In genomic region chr20:54119744-54120143, GRCh38 we compare ENCODE assay signal across 26 cellular contexts. TPM values are rescaled to one million over a fixed set of nuclear protein-coding genes. Genes with fewer than 3 reads are reported as not detected.
"Had no signal": no experiment of that assay in that cellular context is flagged by ENCODE, and none has a peak within 500 bp of the region (broad histone marks: within the 10 kb centered on the region; RNA-seq: fewer than 3 reads in every experiment).

No MANE protein-coding gene starts in this region.

- H3K27me3 ChIP-seq: hepatocyte, neural progenitor cell, neutrophil, ovary, sigmoid colon, spleen, suprapubic skin, tibial artery, uterus had no signal

- H3K36me3 ChIP-seq: left ventricle myocardium inferior, neural progenitor cell, neutrophil, ovary, prostate gland, sigmoid colon, spleen, suprapubic skin, thoracic aorta, tibial artery, uterus had no signal

- H3K79me2 ChIP-seq: hepatocyte had no signal

- H3K9ac ChIP-seq: neural progenitor cell had no signal

- H3K4me3 ChIP-seq: hepatocyte, left ventricle myocardium inferior, lung, neural progenitor cell, ovary, prostate gland, sigmoid colon, spleen, suprapubic skin, thoracic aorta, tibial artery, uterus had no signal

- H3K4me2 ChIP-seq: hepatocyte, neural progenitor cell had no signal

- DNase-seq: islet precursor cell; left ventricle myocardium inferior; mesendoderm; naive B cell; natural killer cell; nephron progenitor cell; occipital lobe; ovary; retina; right cardiac atrium; sigmoid colon; small intestine; spleen; stimulated activated CD4-positive, alpha-beta T cell treated with anti-CD3 and anti-CD28 coated beads, Interleukin-4, amount 100 ng/mL, for 24 hours; stimulated activated naive CD4-positive, alpha-beta T cell; tibial artery; uterus had no signal

- ATAC-seq: natural killer cell; right cardiac atrium; stimulated activated effector memory CD8-positive, alpha-beta T cell treated with anti-CD3 and anti-CD28 coated beads, Interleukin-12 subunit alpha, Interleukin-12 subunit beta, amount 100 ng/mL, for 72 hours had no signal

- H3K4me1 ChIP-seq: left ventricle myocardium inferior, neural progenitor cell, prostate gland, sigmoid colon, tibial artery, uterus had no signal

- H2AFZ ChIP-seq: hepatocyte, neural progenitor cell had no signal

- H3K9me3 ChIP-seq: left ventricle myocardium inferior, neutrophil, ovary, prostate gland, sigmoid colon, spleen, suprapubic skin, thoracic aorta, tibial artery, uterus had no signal

- FAIRE-seq: small intestine had no signal

- H3K27ac ChIP-seq: hepatocyte, left ventricle myocardium inferior, neural progenitor cell, neutrophil, ovary, prostate gland, sigmoid colon, spleen, suprapubic skin, thoracic aorta, tibial artery had no signal

RNA-seq across cellular contexts. Expression of gene BCAS1, which starts 49.4 kb away (rescaled TPM):
- total RNA-seq: left ventricle myocardium inferior, subcutaneous adipose tissue had no signal

RNA-seq across cellular contexts. Expression of gene CYP24A1, which starts 54.0 kb away (rescaled TPM):
- total RNA-seq: left ventricle myocardium inferior, occipital lobe, right cardiac atrium, sigmoid colon, spleen, subcutaneous adipose tissue, thoracic aorta had no signal
- polyA plus RNA-seq: hepatocyte, ovary, right cardiac atrium, spleen had no signal
